ENCODE assay signal across 9 cellular contexts in genomic region chr22:36419177-36419911, GRCh38. TPM values are rescaled to one million over a fixed set of nuclear protein-coding genes. Genes with fewer than 3 reads are reported as not detected.
A peak's percentile ranks its signal among the peaks of the same experiment; 100 is the strongest.
DNase-seq lines count a peak whose midpoint lies in the region; ATAC-seq and TF ChIP-seq lines count a peak whose summit lies in the region.
"Had no signal": no experiment of that assay in that cellular context is flagged by ENCODE, and none has a peak within 500 bp of the region (broad histone marks: within the 10 kb centered on the region; RNA-seq: fewer than 3 reads in every experiment).

No MANE protein-coding gene starts in this region.

- H3K9ac ChIP-seq in liver (ENCODE audit: low read depth in 1 of 2, low read length in 2 of 2) = peak overlapping the region in 1 of 2 donors; percentile 21

- no peaks in the 10 kb centered on the region for H3K27me3 ChIP-seq in liver (ENCODE audit: control insufficient read depth in 4 of 4, insufficient read depth in 4 of 4, low read length in 3 of 4)
- no peaks in the 10 kb centered on the region for H3K27me3 ChIP-seq in testis

- DNase-seq in C1 segment of cervical spinal cord (lab: John Stamatoyannopoulos, UW) (peak in 8 of 14 donors; percentile 4 to 36 (median 28)), HT-29 (ENCODE audit: low spot score) (peak; percentile 69), astrocyte of the spinal cord (ENCODE audit: low read depth, low spot score) (peak; percentile 46), testis (peak; percentile 72)

- H3K4me3 ChIP-seq in astrocyte of the spinal cord (ENCODE audit: low read depth, low read length) (no peak overlapping the region), liver (ENCODE audit: low read depth in 1 of 3, low read length in 3 of 3) (peak overlapping the region in 1 of 3 donors; percentile 5), testis (no peak overlapping the region)

- ATAC-seq in HG02973 (IDR thresholded peaks at IDR 0.05; ENCODE audit: unreplicated experiment) (no peak), GM18519 (IDR thresholded peaks at IDR 0.05; ENCODE audit: low FRiP score, unreplicated experiment) (no peak), GM21825 (IDR thresholded peaks at IDR 0.05; ENCODE audit: unreplicated experiment) (no peak)
- ATAC-seq: HCT116 had no signal

- intact Hi-C loops in testis (cut with DNase I; ENCODE audit: low total_unique reads) = no loop called here

- 9% methylated on average over 13 of the region's 13 CpGs for WGBS in liver
- 38 to 40% methylated on average over 13 of the region's 13 CpGs for WGBS in testis, 2 donors

- peak; percentile 58 to 64 for TF ChIP-seq RAD21 in liver (IDR thresholded peaks at IDR 0.05)

- H3K9me3 ChIP-seq in liver (ENCODE audit: control insufficient read depth in 4 of 4, low read length in 3 of 4) (no peaks in the 10 kb centered on the region), testis (no peaks in the 10 kb centered on the region)

- TF ChIP-seq CTCF in astrocyte of the spinal cord (IDR thresholded peaks at IDR 0.05; ENCODE audit: low read depth, low read length) (no peak), liver (IDR thresholded peaks at IDR 0.05; ENCODE audit: low read depth, low read length, missing input control) (no peak), testis (IDR thresholded peaks at IDR 0.05) (no peak)

- in situ Hi-C loops in astrocyte of the spinal cord (cut with HindIII; ENCODE audit: low sequenced_read_pairs) = no loop called here

- H3K27ac ChIP-seq in liver (ENCODE audit: low read depth in 1 of 2, low read length in 2 of 2) (peak overlapping the region; percentile 21 to 74), testis (peak overlapping the region; percentile 60 to 84)

- no peak for TF ChIP-seq POLR2A in testis (IDR thresholded peaks at IDR 0.05)

- H3K36me3 ChIP-seq in liver (ENCODE audit: control insufficient read depth in 4 of 4, insufficient read depth in 3 of 4, low read depth in 1 of 4, low read length in 3 of 4) (no peaks in the 10 kb centered on the region), testis (ENCODE audit: low read depth, missing control alignments) (no peaks in the 10 kb centered on the region)

- peaks cover 0 to 12% (median 5%) of the 10 kb centered on the region in 4 donors for H3K4me1 ChIP-seq in liver (ENCODE audit: control insufficient read depth in 4 of 4, insufficient read depth in 4 of 4, low read length in 3 of 4)
- H3K4me1 ChIP-seq in testis = no peaks in the 10 kb centered on the region

TF ChIP-seq in liver, 16 proteins besides CTCF, POLR2A, EP300 and RAD21:
- TF ChIP-seq FOXA1 (IDR thresholded peaks at IDR 0.05) (peak; percentile 47), ATF3 (IDR thresholded peaks at IDR 0.05) (peak; percentile 36), SP1 (IDR thresholded peaks at IDR 0.05) (peak; percentile 87), EGR1 (IDR thresholded peaks at IDR 0.05; ENCODE audit: low read depth in 2 of 2) (no peak), YY1 (IDR thresholded peaks at IDR 0.05) (peak; percentile 59), FOXA2 (IDR thresholded peaks at IDR 0.05) (peak; percentile 75), ZBTB33 (IDR thresholded peaks at IDR 0.05) (peak; percentile 31), TAF1 (conservative IDR thresholded peaks at IDR 0.05) (no peak), HNF4G (IDR thresholded peaks at IDR 0.05) (peak; percentile 17), REST (IDR thresholded peaks at IDR 0.05) (peak; percentile 50), NR2F2 (IDR thresholded peaks at IDR 0.05) (peak; percentile 99), MAX (IDR thresholded peaks at IDR 0.05) (peak; percentile 94), GABPA (IDR thresholded peaks at IDR 0.05 in 1 of 2, conservative IDR thresholded peaks at IDR 0.05 in 1 of 2) (no peak), HNF4A (conservative IDR thresholded peaks at IDR 0.05) (peak; percentile 62 to 81), RXRA (IDR thresholded peaks at IDR 0.05) (peak; percentile 88 to 92), JUND (IDR thresholded peaks at IDR 0.05) (peak; percentile 51 to 69)

RNA-seq across cellular contexts. Expression of gene MYH9, which starts 31.6 kb away (rescaled TPM):
- total RNA-seq in HT-29 (2014; rRNA removed; shearing (Covaris generic)) = 258 and 259 TPM in 2 replicates
- total RNA-seq in liver (100 to 1,000 TPM; 123 to 150 TPM), testis (100 to 1,000 TPM; 141 to 146 TPM)
- polyA plus RNA-seq in liver (10 to 100 TPM; 32.3 to 74.1 TPM), testis (ENCODE audit: insufficient read depth, low read depth, low replicate concordance) (129 TPM)
